Comparison of ENCODE assay signal across 16 cellular contexts in genomic region chr5:15702102-15702501, GRCh38.
DNase-seq lines count a peak whose midpoint lies in the region; ATAC-seq, FAIRE-seq and TF ChIP-seq lines count a peak whose summit lies in the region.
"Had no signal": no experiment of that assay in that cellular context is flagged by ENCODE, and none has a peak within 500 bp of the region (broad histone marks: within the 10 kb centered on the region; RNA-seq: fewer than 3 reads in every experiment).

No MANE protein-coding gene starts in this region.

- no peak overlapping the region for H3K23ac ChIP-seq in mesendoderm (ENCODE audit: low read length)

- no peak for TF ChIP-seq POLR2A in GM12891 (IDR thresholded peaks at IDR 0.05; ENCODE audit: low read depth, low read length)

- H3K36me3 ChIP-seq in mesendoderm (ENCODE audit: control insufficient read depth, insufficient read depth, low read length) = no peaks in the 10 kb centered on the region
- H3K36me3 ChIP-seq: SJSA1 had no signal

- no peaks in the 10 kb centered on the region for H3K79me2 ChIP-seq in mesendoderm (ENCODE audit: control insufficient read depth, insufficient read depth, low read length)

- H3K27ac Mint-ChIP-seq in chondrocyte (ENCODE audit: unreplicated experiment) = peak overlapping the region; percentile 84
- H3K27ac Mint-ChIP-seq: effector memory CD8-positive, alpha-beta T cell had no signal

- no peak for ATAC-seq in GM18861 (IDR thresholded peaks at IDR 0.05; ENCODE audit: unreplicated experiment)
- ATAC-seq: effector memory CD8-positive, alpha-beta T cell; stimulated activated naive CD8-positive, alpha-beta T cell treated with anti-CD3 and anti-CD28 coated beads, Interleukin-15, Interleukin-2, amounts not matched to agents 100 U/mL and 50 U/mL, for 24 hours had no signal

- H2BK120ac ChIP-seq in mesendoderm (ENCODE audit: low read depth, low read length) = peak overlapping the region; percentile 89

- no peak overlapping the region for H3K9ac ChIP-seq in mesendoderm (ENCODE audit: low read length)

- no peak overlapping the region for H3K4me3 Mint-ChIP-seq in chondrocyte (ENCODE audit: unreplicated experiment)
- H3K4me3 Mint-ChIP-seq: effector memory CD8-positive, alpha-beta T cell; mesothelial cell of epicardium had no signal

- no CpG with 5 or more reads among the region's 9 CpGs for WGBS in mesendoderm (ENCODE audit: extremely low coverage, insufficient coverage, low lambda C conversion rate)

- DNase-seq in ELF-1 (ENCODE audit: low read depth, low spot score) = peak; percentile 55
- DNase-seq in LHCN-M2 (ENCODE audit: low read depth) = peak; percentile 47
- no peak for DNase-seq in chondrocyte (ENCODE audit: low spot score)
- peak; percentile 92 for DNase-seq in mesendoderm
- no peak for DNase-seq in dorsolateral prefrontal cortex
- DNase-seq in activated CD4-positive, alpha-beta T cell treated with anti-CD3 and anti-CD28 coated beads, Interleukin-2, amount 50 U/mL, for 48 hours = no peak
- no peak for DNase-seq in GM12891 (ENCODE audit: insufficient read length, low spot score)
- DNase-seq: anterior cingulate cortex; effector memory CD8-positive, alpha-beta T cell; NCI-H82; stimulated activated CD4-positive, alpha-beta T cell treated with anti-CD3 and anti-CD28 coated beads, Interleukin-2, amount 100 ng/mL, for 48 hours; stimulated activated naive CD8-positive, alpha-beta T cell treated with anti-CD3 and anti-CD28 coated beads, Interleukin-15, Interleukin-2, amounts not matched to agents 100 U/mL and 50 U/mL, for 24 hours had no signal

- peaks cover 61% of the 10 kb centered on the region for H3K4me1 Mint-ChIP-seq in chondrocyte (ENCODE audit: low read depth)

- no peak overlapping the region for H3K4me3 ChIP-seq in mesendoderm (ENCODE audit: low read length)
- H3K4me3 ChIP-seq in dorsolateral prefrontal cortex = no peak overlapping the region
- H3K4me3 ChIP-seq: SJSA1 had no signal

- peak overlapping the region; percentile 65 for H3K27ac ChIP-seq in mesendoderm (ENCODE audit: low read depth, low read length)
- H3K27ac ChIP-seq in dorsolateral prefrontal cortex = no peak overlapping the region
- H3K27ac ChIP-seq: SJSA1, VCaP had no signal

- H3K27me3 ChIP-seq in mesendoderm (ENCODE audit: insufficient read depth, low read length, poor library complexity) (no peaks in the 10 kb centered on the region), dorsolateral prefrontal cortex (no peaks in the 10 kb centered on the region)
- H3K27me3 ChIP-seq: SJSA1 had no signal

- intact Hi-C loops in dorsolateral prefrontal cortex (cut with DNase I) = no loop called here

- peak overlapping the region; percentile 57 for H3K56ac ChIP-seq in mesendoderm (ENCODE audit: low read length)

- H3K36me3 Mint-ChIP-seq in chondrocyte (ENCODE audit: low read depth) = no peaks in the 10 kb centered on the region

- H2BK15ac ChIP-seq in mesendoderm (replicated peaks; ENCODE audit: low read depth) = no peak overlapping the region

- no peak for TF ChIP-seq CTCF in chondrocyte (IDR thresholded peaks at IDR 0.05)
- no peak for TF ChIP-seq CTCF in dorsolateral prefrontal cortex (IDR thresholded peaks at IDR 0.05 in 54 of 56, conservative IDR thresholded peaks at IDR 0.05 in 2 of 56; ENCODE audit: low read depth in 1 of 56, partially characterized antibody in 56 of 56)

- no peaks in the 10 kb centered on the region for H3K9me3 Mint-ChIP-seq in chondrocyte (ENCODE audit: low read depth)

- peaks cover 5% of the 10 kb centered on the region for H3K79me1 ChIP-seq in mesendoderm (ENCODE audit: low read length)

- no peak overlapping the region for H2AK5ac ChIP-seq in mesendoderm (ENCODE audit: low read length)

- no peaks in the 10 kb centered on the region for H3K27me3 Mint-ChIP-seq in chondrocyte (ENCODE audit: low read depth)
- H3K27me3 Mint-ChIP-seq: effector memory CD8-positive, alpha-beta T cell had no signal

- H4K5ac ChIP-seq in mesendoderm (ENCODE audit: low read length) = no peak overlapping the region

- H4K8ac ChIP-seq in mesendoderm (ENCODE audit: low read depth, low read length) = no peak overlapping the region

- H3K4ac ChIP-seq in mesendoderm (ENCODE audit: low read depth, low read length) = peak overlapping the region; percentile 36

- no peak for FAIRE-seq in GM12891 (lab: Jason Lieb, UNC)

- peaks cover 7% of the 10 kb centered on the region for H3K4me1 ChIP-seq in mesendoderm (ENCODE audit: control insufficient read depth, low read depth, low read length)

- H2BK5ac ChIP-seq in mesendoderm (ENCODE audit: low read length) = peak overlapping the region; percentile 89

- peak overlapping the region; percentile 94 for H3K18ac ChIP-seq in mesendoderm (ENCODE audit: low read length)

- no peak overlapping the region for H3K4me2 ChIP-seq in mesendoderm (ENCODE audit: low read length)

TF ChIP-seq in GM12891, 5 proteins besides CTCF, POLR2A, EP300 and RAD21:
- TF ChIP-seq TAF1 (IDR thresholded peaks at IDR 0.05; ENCODE audit: low read depth, low read length) (no peak), POLR2AphosphoS5 (IDR thresholded peaks at IDR 0.05; ENCODE audit: low read depth, low read length) (no peak), PAX5 (IDR thresholded peaks at IDR 0.05; ENCODE audit: insufficient read depth, low read length, severe bottlenecking) (no peak), POU2F2 (IDR thresholded peaks at IDR 0.05; ENCODE audit: low read depth, low read length) (no peak), SPI1 (IDR thresholded peaks at IDR 0.05; ENCODE audit: low read depth, low read length) (no peak)

Comparison
In these comparisons a context has a peak if more than half of its experiments do, and no peak if none do; other contexts are left out.
1. DNase-seq: peak in ELF-1 (single experiment), LHCN-M2 (single experiment) and mesendoderm (single experiment); none in chondrocyte (single experiment), dorsolateral prefrontal cortex (0 of 10), activated CD4-positive, alpha-beta T cell treated with anti-CD3 and anti-CD28 coated beads, Interleukin-2, amount 50 U/mL, for 48 hours (0 of 2) and GM12891 (single experiment).